1 cellular context compared by ENCODE assay signal in the genomic region with DNA sequence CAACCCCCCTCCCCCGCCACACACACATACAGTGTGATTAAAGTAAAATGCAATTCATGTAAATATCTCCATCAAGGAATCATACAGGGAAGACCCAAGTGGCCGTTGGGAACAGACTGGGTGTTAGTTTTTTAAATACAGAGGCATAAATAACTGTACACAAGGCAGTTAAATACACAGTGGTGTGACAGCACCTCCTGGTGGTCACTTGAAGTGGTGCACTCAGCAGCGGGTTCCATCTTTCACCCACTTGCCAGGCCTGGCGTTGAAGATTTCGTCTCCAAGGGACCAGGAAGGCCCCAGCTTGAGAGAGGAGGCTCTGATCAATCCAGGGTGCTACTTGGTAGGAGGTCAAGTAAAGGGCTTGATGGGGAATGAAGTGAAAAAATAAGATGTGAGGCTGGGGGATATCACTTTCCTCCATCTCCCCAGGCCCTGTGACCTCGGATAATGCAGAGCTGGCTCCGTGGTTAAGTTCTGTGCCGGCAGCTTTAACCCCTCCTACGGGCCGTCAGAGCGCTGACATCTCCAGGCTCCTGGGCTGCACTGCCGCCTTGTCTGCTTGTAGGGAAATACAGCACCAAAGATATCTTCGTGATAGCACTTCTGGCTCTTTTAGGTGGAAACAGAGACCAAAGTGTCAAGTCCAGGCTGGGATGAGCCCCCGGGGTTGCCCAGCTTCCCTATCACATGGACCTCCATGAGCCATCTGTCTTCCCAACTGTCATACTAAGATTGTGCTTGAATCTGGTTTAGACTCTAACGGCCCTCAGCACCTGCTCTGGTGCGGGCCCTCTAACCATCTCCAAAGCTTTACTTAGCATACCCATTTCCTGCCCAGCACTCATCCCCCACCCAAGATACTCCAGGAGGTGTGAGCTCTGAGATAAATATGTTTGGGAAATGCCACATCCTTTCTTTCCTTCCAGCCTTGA.
TF ChIP-seq lines count a peak whose summit lies in the region.

No MANE protein-coding gene starts in this region.

TF ChIP-seq in K562, 482 proteins besides CTCF, POLR2A, EP300 and RAD21 (continued from another document):
- TF ChIP-seq, protein P1, sequence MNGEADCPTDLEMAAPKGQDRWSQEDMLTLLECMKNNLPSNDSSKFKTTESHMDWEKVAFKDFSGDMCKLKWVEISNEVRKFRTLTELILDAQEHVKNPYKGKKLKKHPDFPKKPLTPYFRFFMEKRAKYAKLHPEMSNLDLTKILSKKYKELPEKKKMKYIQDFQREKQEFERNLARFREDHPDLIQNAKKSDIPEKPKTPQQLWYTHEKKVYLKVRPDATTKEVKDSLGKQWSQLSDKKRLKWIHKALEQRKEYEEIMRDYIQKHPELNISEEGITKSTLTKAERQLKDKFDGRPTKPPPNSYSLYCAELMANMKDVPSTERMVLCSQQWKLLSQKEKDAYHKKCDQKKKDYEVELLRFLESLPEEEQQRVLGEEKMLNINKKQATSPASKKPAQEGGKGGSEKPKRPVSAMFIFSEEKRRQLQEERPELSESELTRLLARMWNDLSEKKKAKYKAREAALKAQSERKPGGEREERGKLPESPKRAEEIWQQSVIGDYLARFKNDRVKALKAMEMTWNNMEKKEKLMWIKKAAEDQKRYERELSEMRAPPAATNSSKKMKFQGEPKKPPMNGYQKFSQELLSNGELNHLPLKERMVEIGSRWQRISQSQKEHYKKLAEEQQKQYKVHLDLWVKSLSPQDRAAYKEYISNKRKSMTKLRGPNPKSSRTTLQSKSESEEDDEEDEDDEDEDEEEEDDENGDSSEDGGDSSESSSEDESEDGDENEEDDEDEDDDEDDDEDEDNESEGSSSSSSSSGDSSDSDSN (IDR thresholded peaks at IDR 0.05; ENCODE audit: borderline replicate concordance in 1 of 2, low read depth in 2 of 2, low read length in 2 of 2) = 0 out of 4 replicates have a peak, but pooled peaks of 1 of the 2 experiments have one; percentile 28
- TF ChIP-seq ZNF134 (CRISPR knock-in tag; conservative IDR thresholded peaks at IDR 0.05) (no peak), ESRRB (CRISPR knock-in tag; IDR thresholded peaks at IDR 0.05; ENCODE audit: borderline replicate concordance) (no peak), PBX2 (CRISPR knock-in tag; IDR thresholded peaks at IDR 0.05; ENCODE audit: low read depth) (no peak), PBX2 (tag; conservative IDR thresholded peaks at IDR 0.05; ENCODE audit: low read depth) (0 out of 2 replicates have a peak, but pooled peaks have one; percentile 13), ILK (tag; IDR thresholded peaks at IDR 0.05; ENCODE audit: borderline replicate concordance, low read depth) (no peak), FOXK2 (conservative IDR thresholded peaks at IDR 0.05 in 1 of 2, IDR thresholded peaks at IDR 0.05 in 1 of 2; ENCODE audit: low read depth in 2 of 2) (peak; percentile 55 to 58; a peak in 2 of 4 replicates), KDM2B (CRISPR knock-in tag; IDR thresholded peaks at IDR 0.05) (no peak), DEAF1 (CRISPR knock-in tag; IDR thresholded peaks at IDR 0.05) (peak; percentile 41; the same call in 1 of the 2 replicates), SMC3 (conservative IDR thresholded peaks at IDR 0.05; ENCODE audit: insufficient read depth, low read depth, low read length) (peak; percentile 68), STAG1 (CRISPR knock-in tag; IDR thresholded peaks at IDR 0.05; ENCODE audit: borderline replicate concordance) (peak; percentile 75; the same call in 1 of the 2 replicates), NFIX (CRISPR knock-in tag; IDR thresholded peaks at IDR 0.05; ENCODE audit: low read depth) (no peak), NR0B1 (IDR thresholded peaks at IDR 0.05; ENCODE audit: partially characterized antibody) (no peak)
